ENCODE assay signal across 1 cellular context in genomic region chr2:171420728-171421563, GRCh38.
TF ChIP-seq lines count a peak whose summit lies in the region.

No MANE protein-coding gene starts in this region.

TF ChIP-seq in HEK293, 187 proteins besides CTCF, POLR2A, EP300 and RAD21 (continued from another document):
- TF ChIP-seq ATF2 (tag by site-specific recombination; IDR thresholded peaks at IDR 0.05; ENCODE audit: low read depth): peak; percentile 73
- no peak for TF ChIP-seq ZNF510 (tag by site-specific recombination; IDR thresholded peaks at IDR 0.05; ENCODE audit: insufficient replicate concordance)
- no peak for TF ChIP-seq ZNF24 (tag by site-specific recombination; IDR thresholded peaks at IDR 0.05)
- TF ChIP-seq ZNF747 (tag by site-specific recombination; IDR thresholded peaks at IDR 0.05): no peak
